In the genomic region with DNA sequence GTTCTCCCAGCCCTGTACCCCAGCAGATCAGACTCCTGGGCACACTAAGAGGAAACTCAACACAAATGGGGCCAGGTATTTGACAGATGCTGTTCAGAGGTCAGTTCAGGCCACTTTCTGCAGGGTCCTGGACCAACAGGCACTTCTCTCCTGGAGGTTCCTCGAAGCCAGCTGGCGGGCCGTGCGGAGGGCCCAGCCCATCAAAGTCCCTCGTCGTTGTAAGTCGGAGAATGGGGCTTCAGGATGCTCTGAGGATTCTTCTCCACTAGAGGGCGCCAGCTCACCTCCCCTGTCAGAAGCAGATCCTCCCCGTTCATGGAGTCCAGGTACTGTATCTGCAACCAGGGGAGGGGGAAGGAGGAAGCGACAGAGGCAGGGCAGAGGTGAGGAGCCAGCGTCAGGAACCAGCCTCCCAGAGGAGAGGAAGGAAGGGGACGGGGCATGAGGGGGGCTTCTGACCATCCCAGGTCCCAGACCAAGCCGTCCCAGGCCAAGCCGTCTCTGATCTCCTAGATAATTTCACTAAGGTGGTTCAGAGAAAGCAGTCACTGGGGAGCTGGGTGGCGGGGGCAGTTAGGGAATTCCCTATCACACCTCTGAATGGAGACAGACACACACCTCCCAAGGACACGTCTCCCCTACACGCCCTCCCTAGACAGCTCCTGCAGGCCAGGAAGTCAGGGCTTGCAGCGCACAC, we compare ENCODE assay signal across 1 cellular context.
TF ChIP-seq lines count a peak whose summit lies in the region.

No MANE protein-coding gene starts in this region.

TF ChIP-seq in HepG2, 621 proteins besides CTCF, POLR2A, EP300 and RAD21 (continued from another document and continues in another):
- TF ChIP-seq, protein P1, sequence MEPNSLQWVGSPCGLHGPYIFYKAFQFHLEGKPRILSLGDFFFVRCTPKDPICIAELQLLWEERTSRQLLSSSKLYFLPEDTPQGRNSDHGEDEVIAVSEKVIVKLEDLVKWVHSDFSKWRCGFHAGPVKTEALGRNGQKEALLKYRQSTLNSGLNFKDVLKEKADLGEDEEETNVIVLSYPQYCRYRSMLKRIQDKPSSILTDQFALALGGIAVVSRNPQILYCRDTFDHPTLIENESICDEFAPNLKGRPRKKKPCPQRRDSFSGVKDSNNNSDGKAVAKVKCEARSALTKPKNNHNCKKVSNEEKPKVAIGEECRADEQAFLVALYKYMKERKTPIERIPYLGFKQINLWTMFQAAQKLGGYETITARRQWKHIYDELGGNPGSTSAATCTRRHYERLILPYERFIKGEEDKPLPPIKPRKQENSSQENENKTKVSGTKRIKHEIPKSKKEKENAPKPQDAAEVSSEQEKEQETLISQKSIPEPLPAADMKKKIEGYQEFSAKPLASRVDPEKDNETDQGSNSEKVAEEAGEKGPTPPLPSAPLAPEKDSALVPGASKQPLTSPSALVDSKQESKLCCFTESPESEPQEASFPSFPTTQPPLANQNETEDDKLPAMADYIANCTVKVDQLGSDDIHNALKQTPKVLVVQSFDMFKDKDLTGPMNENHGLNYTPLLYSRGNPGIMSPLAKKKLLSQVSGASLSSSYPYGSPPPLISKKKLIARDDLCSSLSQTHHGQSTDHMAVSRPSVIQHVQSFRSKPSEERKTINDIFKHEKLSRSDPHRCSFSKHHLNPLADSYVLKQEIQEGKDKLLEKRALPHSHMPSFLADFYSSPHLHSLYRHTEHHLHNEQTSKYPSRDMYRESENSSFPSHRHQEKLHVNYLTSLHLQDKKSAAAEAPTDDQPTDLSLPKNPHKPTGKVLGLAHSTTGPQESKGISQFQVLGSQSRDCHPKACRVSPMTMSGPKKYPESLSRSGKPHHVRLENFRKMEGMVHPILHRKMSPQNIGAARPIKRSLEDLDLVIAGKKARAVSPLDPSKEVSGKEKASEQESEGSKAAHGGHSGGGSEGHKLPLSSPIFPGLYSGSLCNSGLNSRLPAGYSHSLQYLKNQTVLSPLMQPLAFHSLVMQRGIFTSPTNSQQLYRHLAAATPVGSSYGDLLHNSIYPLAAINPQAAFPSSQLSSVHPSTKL (CRISPR knock-in tag; IDR thresholded peaks at IDR 0.05), result peak; percentile 61
- TF ChIP-seq YEATS4 (CRISPR knock-in tag; IDR thresholded peaks at IDR 0.05; ENCODE audit: borderline replicate concordance) (no peak), ADNP (CRISPR knock-in tag; IDR thresholded peaks at IDR 0.05) (no peak), ZNF792 (CRISPR knock-in tag; IDR thresholded peaks at IDR 0.05) (peak; percentile 92), ZMYM2 (CRISPR knock-in tag; IDR thresholded peaks at IDR 0.05) (no peak), KMT2B (CRISPR knock-in tag; IDR thresholded peaks at IDR 0.05) (peak; percentile 74), NFE2L2 (IDR thresholded peaks at IDR 0.05; ENCODE audit: low read length) (no peak), ZNF251 (CRISPR knock-in tag; IDR thresholded peaks at IDR 0.05) (no peak), NFYC (CRISPR knock-in tag; IDR thresholded peaks at IDR 0.05) (peak; percentile 28; the same call in 1 of the 2 replicates), GATA4 (IDR thresholded peaks at IDR 0.05; ENCODE audit: borderline replicate concordance, low read depth) (no peak), ZSCAN30 (CRISPR knock-in tag; IDR thresholded peaks at IDR 0.05) (no peak), HDAC1 (CRISPR knock-in tag; IDR thresholded peaks at IDR 0.05) (no peak), BCL6 (CRISPR knock-in tag; IDR thresholded peaks at IDR 0.05) (peak; percentile 39; the same call in 1 of the 2 replicates), ZNF781 (CRISPR knock-in tag; IDR thresholded peaks at IDR 0.05; ENCODE audit: borderline replicate concordance, not compliant biosample characterization) (peak; percentile 30), ZNF20 (CRISPR knock-in tag; IDR thresholded peaks at IDR 0.05) (no peak), ZNF160 (CRISPR knock-in tag; IDR thresholded peaks at IDR 0.05) (0 out of 2 replicates have a peak, but pooled peaks have one; percentile 34), RFX1 (IDR thresholded peaks at IDR 0.05) (no peak), ZNF772 (CRISPR knock-in tag; IDR thresholded peaks at IDR 0.05) (no peak), PHF8 (CRISPR knock-in tag; IDR thresholded peaks at IDR 0.05) (no peak), ZNF501 (CRISPR knock-in tag; IDR thresholded peaks at IDR 0.05) (no peak; the same call in 1 of the 2 replicates), NFKBIZ (CRISPR knock-in tag; IDR thresholded peaks at IDR 0.05) (0 out of 2 replicates have a peak, but pooled peaks have one; percentile 48), PPARG (CRISPR knock-in tag; conservative IDR thresholded peaks at IDR 0.05) (peak; percentile 64), ZNF749 (CRISPR knock-in tag; IDR thresholded peaks at IDR 0.05; ENCODE audit: borderline replicate concordance) (no peak), ZBTB42 (CRISPR knock-in tag; IDR thresholded peaks at IDR 0.05) (no peak), ZNF331 (CRISPR knock-in tag; IDR thresholded peaks at IDR 0.05) (peak; percentile 79; the same call in 1 of the 2 replicates), SKI (IDR thresholded peaks at IDR 0.05; ENCODE audit: partially characterized antibody) (peak; percentile 26), ZNF746 (CRISPR knock-in tag; IDR thresholded peaks at IDR 0.05) (no peak), SIX4 (CRISPR knock-in tag; IDR thresholded peaks at IDR 0.05) (0 out of 2 replicates have a peak, but pooled peaks have one; percentile 23), ZNF263 (CRISPR knock-in tag; IDR thresholded peaks at IDR 0.05) (peak; percentile 73; the same call in 1 of the 2 replicates), ZNF703 (CRISPR knock-in tag; IDR thresholded peaks at IDR 0.05; ENCODE audit: borderline replicate concordance) (no peak), ZNF652 (CRISPR knock-in tag; IDR thresholded peaks at IDR 0.05; ENCODE audit: borderline replicate concordance, low read depth) (peak; percentile 61; the same call in 1 of the 2 replicates), MED8 (CRISPR knock-in tag; IDR thresholded peaks at IDR 0.05; ENCODE audit: insufficient replicate concordance) (no peak), ZFY (CRISPR knock-in tag; IDR thresholded peaks at IDR 0.05) (no peak; the same call in 1 of the 2 replicates), YY1 (IDR thresholded peaks at IDR 0.05; ENCODE audit: insufficient read depth, insufficient replicate concordance, low read depth, low read length) (peak; percentile 73), SP140L (CRISPR knock-in tag; IDR thresholded peaks at IDR 0.05; ENCODE audit: borderline replicate concordance) (no peak), SMARCE1 (IDR thresholded peaks at IDR 0.05; ENCODE audit: borderline replicate concordance) (no peak), SOX5 (CRISPR knock-in tag; IDR thresholded peaks at IDR 0.05; ENCODE audit: borderline replicate concordance) (peak; percentile 32; the same call in 1 of the 2 replicates)
- TF ChIP-seq, protein P2, sequence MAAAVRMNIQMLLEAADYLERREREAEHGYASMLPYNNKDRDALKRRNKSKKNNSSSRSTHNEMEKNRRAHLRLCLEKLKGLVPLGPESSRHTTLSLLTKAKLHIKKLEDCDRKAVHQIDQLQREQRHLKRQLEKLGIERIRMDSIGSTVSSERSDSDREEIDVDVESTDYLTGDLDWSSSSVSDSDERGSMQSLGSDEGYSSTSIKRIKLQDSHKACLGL (CRISPR knock-in tag; IDR thresholded peaks at IDR 0.05), result no peak
- TF ChIP-seq, protein P3, sequence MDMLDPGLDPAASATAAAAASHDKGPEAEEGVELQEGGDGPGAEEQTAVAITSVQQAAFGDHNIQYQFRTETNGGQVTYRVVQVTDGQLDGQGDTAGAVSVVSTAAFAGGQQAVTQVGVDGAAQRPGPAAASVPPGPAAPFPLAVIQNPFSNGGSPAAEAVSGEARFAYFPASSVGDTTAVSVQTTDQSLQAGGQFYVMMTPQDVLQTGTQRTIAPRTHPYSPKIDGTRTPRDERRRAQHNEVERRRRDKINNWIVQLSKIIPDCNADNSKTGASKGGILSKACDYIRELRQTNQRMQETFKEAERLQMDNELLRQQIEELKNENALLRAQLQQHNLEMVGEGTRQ (IDR thresholded peaks at IDR 0.05; ENCODE audit: low read depth, low read length), result no peak
- TF ChIP-seq, protein P3 (CRISPR knock-in tag; IDR thresholded peaks at IDR 0.05; ENCODE audit: borderline replicate concordance), result no peak
- TF ChIP-seq, protein P4, sequence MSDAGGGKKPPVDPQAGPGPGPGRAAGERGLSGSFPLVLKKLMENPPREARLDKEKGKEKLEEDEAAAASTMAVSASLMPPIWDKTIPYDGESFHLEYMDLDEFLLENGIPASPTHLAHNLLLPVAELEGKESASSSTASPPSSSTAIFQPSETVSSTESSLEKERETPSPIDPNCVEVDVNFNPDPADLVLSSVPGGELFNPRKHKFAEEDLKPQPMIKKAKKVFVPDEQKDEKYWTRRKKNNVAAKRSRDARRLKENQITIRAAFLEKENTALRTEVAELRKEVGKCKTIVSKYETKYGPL (CRISPR knock-in tag; IDR thresholded peaks at IDR 0.05), result no peak
- TF ChIP-seq, protein P5, sequence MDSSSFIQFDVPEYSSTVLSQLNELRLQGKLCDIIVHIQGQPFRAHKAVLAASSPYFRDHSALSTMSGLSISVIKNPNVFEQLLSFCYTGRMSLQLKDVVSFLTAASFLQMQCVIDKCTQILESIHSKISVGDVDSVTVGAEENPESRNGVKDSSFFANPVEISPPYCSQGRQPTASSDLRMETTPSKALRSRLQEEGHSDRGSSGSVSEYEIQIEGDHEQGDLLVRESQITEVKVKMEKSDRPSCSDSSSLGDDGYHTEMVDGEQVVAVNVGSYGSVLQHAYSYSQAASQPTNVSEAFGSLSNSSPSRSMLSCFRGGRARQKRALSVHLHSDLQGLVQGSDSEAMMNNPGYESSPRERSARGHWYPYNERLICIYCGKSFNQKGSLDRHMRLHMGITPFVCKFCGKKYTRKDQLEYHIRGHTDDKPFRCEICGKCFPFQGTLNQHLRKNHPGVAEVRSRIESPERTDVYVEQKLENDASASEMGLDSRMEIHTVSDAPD (CRISPR knock-in tag; IDR thresholded peaks at IDR 0.05), result no peak
- TF ChIP-seq, protein P6, sequence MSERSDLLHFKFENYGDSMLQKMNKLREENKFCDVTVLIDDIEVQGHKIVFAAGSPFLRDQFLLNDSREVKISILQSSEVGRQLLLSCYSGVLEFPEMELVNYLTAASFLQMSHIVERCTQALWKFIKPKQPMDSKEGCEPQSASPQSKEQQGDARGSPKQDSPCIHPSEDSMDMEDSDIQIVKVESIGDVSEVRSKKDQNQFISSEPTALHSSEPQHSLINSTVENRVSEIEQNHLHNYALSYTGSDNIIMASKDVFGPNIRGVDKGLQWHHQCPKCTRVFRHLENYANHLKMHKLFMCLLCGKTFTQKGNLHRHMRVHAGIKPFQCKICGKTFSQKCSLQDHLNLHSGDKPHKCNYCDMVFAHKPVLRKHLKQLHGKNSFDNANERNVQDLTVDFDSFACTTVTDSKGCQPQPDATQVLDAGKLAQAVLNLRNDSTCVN (CRISPR knock-in tag; IDR thresholded peaks at IDR 0.05; ENCODE audit: borderline replicate concordance), result no peak
- TF ChIP-seq, protein P7, sequence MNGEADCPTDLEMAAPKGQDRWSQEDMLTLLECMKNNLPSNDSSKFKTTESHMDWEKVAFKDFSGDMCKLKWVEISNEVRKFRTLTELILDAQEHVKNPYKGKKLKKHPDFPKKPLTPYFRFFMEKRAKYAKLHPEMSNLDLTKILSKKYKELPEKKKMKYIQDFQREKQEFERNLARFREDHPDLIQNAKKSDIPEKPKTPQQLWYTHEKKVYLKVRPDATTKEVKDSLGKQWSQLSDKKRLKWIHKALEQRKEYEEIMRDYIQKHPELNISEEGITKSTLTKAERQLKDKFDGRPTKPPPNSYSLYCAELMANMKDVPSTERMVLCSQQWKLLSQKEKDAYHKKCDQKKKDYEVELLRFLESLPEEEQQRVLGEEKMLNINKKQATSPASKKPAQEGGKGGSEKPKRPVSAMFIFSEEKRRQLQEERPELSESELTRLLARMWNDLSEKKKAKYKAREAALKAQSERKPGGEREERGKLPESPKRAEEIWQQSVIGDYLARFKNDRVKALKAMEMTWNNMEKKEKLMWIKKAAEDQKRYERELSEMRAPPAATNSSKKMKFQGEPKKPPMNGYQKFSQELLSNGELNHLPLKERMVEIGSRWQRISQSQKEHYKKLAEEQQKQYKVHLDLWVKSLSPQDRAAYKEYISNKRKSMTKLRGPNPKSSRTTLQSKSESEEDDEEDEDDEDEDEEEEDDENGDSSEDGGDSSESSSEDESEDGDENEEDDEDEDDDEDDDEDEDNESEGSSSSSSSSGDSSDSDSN (CRISPR knock-in tag; IDR thresholded peaks at IDR 0.05), result no peak
- TF ChIP-seq, protein P8, sequence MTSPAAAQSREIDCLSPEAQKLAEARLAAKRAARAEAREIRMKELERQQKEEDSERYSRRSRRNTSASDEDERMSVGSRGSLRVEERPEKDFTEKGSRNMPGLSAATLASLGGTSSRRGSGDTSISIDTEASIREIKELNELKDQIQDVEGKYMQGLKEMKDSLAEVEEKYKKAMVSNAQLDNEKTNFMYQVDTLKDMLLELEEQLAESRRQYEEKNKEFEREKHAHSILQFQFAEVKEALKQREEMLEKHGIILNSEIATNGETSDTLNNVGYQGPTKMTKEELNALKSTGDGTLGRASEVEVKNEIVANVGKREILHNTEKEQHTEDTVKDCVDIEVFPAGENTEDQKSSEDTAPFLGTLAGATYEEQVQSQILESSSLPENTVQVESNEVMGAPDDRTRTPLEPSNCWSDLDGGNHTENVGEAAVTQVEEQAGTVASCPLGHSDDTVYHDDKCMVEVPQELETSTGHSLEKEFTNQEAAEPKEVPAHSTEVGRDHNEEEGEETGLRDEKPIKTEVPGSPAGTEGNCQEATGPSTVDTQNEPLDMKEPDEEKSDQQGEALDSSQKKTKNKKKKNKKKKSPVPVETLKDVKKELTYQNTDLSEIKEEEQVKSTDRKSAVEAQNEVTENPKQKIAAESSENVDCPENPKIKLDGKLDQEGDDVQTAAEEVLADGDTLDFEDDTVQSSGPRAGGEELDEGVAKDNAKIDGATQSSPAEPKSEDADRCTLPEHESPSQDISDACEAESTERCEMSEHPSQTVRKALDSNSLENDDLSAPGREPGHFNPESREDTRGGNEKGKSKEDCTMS (CRISPR knock-in tag; conservative IDR thresholded peaks at IDR 0.05), result no peak; the same call in 1 of the 2 replicates
- TF ChIP-seq, protein P9, sequence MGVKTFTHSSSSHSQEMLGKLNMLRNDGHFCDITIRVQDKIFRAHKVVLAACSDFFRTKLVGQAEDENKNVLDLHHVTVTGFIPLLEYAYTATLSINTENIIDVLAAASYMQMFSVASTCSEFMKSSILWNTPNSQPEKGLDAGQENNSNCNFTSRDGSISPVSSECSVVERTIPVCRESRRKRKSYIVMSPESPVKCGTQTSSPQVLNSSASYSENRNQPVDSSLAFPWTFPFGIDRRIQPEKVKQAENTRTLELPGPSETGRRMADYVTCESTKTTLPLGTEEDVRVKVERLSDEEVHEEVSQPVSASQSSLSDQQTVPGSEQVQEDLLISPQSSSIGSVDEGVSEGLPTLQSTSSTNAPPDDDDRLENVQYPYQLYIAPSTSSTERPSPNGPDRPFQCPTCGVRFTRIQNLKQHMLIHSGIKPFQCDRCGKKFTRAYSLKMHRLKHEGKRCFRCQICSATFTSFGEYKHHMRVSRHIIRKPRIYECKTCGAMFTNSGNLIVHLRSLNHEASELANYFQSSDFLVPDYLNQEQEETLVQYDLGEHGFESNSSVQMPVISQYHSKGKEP (CRISPR knock-in tag; IDR thresholded peaks at IDR 0.05), result no peak
